2 cellular contexts compared by ENCODE assay signal in genomic region chr12:79514730-79515525, GRCh38.
TF ChIP-seq lines count a peak whose summit lies in the region.

No MANE protein-coding gene starts in this region.

TF ChIP-seq in IMR-90, 13 proteins besides CTCF, POLR2A, EP300 and RAD21:
- TF ChIP-seq MXI1 (IDR thresholded peaks at IDR 0.05; ENCODE audit: borderline replicate concordance, low read depth, low read length) = no peak
- TF ChIP-seq RFX5 (IDR thresholded peaks at IDR 0.05; ENCODE audit: low read depth, low read length) = no peak
- no peak for TF ChIP-seq USF2 (IDR thresholded peaks at IDR 0.05; ENCODE audit: low read depth, low read length)
- no peak for TF ChIP-seq MAFK (IDR thresholded peaks at IDR 0.05; ENCODE audit: low read depth, low read length)
- no peak for TF ChIP-seq CHD1 (IDR thresholded peaks at IDR 0.05; ENCODE audit: low read depth, low read length)
- TF ChIP-seq BHLHE40 (IDR thresholded peaks at IDR 0.05; ENCODE audit: low read depth, low read length) = no peak
- no peak for TF ChIP-seq NFE2L2 (IDR thresholded peaks at IDR 0.05; ENCODE audit: low read depth, low read length)
- no peak for TF ChIP-seq MAZ (IDR thresholded peaks at IDR 0.05; ENCODE audit: borderline replicate concordance, low read depth, low read length)
- no peak for TF ChIP-seq SMC3 (IDR thresholded peaks at IDR 0.05; ENCODE audit: low read depth, low read length)
- TF ChIP-seq CEBPB (IDR thresholded peaks at IDR 0.05; ENCODE audit: low read depth, low read length) = no peak
- TF ChIP-seq FOS (IDR thresholded peaks at IDR 0.05; ENCODE audit: low read depth, low read length) = no peak
- no peak for TF ChIP-seq RCOR1 (IDR thresholded peaks at IDR 0.05; ENCODE audit: insufficient replicate concordance, low read length)
- TF ChIP-seq ELK1 (IDR thresholded peaks at IDR 0.05; ENCODE audit: borderline replicate concordance, low read depth, low read length) = no peak

TF ChIP-seq in H1, 55 proteins besides CTCF, POLR2A, EP300 and RAD21:
- no peak for TF ChIP-seq CHD1 (IDR thresholded peaks at IDR 0.05; ENCODE audit: low read depth, low read length)
- no peak for TF ChIP-seq POU5F1 (IDR thresholded peaks at IDR 0.05; ENCODE audit: low read depth, low read length)
- TF ChIP-seq TCF12 (IDR thresholded peaks at IDR 0.05; ENCODE audit: low read depth, low read length) = no peak
- no peak for TF ChIP-seq HDAC2 (IDR thresholded peaks at IDR 0.05; ENCODE audit: borderline replicate concordance in 1 of 2, low read depth in 2 of 2, low read length in 2 of 2)
- TF ChIP-seq JUND (IDR thresholded peaks at IDR 0.05; ENCODE audit: low read length) = no peak
- TF ChIP-seq CBX5 (IDR thresholded peaks at IDR 0.05; ENCODE audit: low read depth, low read length) = no peak
- no peak for TF ChIP-seq NANOG (IDR thresholded peaks at IDR 0.05; ENCODE audit: insufficient read depth, low read depth, low read length, poor library complexity, severe bottlenecking)
TF ChIP-seq in H1: peak in this region for 0.
